Comparison of ENCODE assay signal across 1 cellular context in the genomic region with DNA sequence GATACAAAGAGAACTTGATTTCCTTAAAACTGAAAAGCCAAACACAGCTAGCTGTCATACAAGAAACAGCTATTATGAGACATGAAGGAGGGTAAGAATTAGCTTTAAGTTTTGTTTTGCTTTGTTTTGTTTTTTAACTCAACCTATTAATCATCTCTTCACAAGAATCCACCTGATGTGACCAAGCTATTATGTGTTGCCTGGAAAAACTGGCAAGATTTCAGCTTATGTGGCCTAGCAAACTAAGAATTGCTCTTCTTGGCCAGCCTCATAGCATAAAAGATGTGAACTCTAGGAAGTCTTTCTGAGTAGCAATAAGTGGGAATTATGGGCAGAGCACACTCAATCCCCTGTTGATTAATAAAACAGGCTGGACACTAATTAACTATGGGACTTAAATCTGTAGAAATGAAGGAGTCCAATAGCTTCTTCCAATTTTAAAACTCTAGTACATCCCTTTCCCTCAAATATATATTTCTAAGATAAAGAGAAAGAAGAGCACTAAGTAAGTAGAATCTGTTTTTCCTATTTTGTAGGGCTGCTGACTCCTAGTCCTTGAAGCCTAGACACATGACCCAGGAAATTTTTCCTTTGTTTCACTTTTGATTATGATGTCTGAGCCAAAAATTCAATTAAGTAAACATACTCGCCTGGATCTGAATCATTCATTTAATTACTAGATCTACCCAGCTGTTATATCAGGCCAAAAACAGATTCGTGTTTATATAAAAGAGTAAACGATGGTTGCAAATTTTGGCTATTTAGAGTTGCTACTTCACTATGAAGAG.
TF ChIP-seq lines count a peak whose summit lies in the region.

No MANE protein-coding gene starts in this region.

TF ChIP-seq in liver, 16 proteins besides CTCF, POLR2A, EP300 and RAD21 (continued from another document):
- TF ChIP-seq, protein P1, sequence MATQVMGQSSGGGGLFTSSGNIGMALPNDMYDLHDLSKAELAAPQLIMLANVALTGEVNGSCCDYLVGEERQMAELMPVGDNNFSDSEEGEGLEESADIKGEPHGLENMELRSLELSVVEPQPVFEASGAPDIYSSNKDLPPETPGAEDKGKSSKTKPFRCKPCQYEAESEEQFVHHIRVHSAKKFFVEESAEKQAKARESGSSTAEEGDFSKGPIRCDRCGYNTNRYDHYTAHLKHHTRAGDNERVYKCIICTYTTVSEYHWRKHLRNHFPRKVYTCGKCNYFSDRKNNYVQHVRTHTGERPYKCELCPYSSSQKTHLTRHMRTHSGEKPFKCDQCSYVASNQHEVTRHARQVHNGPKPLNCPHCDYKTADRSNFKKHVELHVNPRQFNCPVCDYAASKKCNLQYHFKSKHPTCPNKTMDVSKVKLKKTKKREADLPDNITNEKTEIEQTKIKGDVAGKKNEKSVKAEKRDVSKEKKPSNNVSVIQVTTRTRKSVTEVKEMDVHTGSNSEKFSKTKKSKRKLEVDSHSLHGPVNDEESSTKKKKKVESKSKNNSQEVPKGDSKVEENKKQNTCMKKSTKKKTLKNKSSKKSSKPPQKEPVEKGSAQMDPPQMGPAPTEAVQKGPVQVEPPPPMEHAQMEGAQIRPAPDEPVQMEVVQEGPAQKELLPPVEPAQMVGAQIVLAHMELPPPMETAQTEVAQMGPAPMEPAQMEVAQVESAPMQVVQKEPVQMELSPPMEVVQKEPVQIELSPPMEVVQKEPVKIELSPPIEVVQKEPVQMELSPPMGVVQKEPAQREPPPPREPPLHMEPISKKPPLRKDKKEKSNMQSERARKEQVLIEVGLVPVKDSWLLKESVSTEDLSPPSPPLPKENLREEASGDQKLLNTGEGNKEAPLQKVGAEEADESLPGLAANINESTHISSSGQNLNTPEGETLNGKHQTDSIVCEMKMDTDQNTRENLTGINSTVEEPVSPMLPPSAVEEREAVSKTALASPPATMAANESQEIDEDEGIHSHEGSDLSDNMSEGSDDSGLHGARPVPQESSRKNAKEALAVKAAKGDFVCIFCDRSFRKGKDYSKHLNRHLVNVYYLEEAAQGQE (IDR thresholded peaks at IDR 0.05), result no peak
- TF ChIP-seq JUND (IDR thresholded peaks at IDR 0.05), result no peak
- no peak for TF ChIP-seq EGR1 (IDR thresholded peaks at IDR 0.05; ENCODE audit: low read depth in 2 of 2)
- TF ChIP-seq TAF1 (conservative IDR thresholded peaks at IDR 0.05), result no peak
- no peak for TF ChIP-seq FOXA2 (IDR thresholded peaks at IDR 0.05)
- TF ChIP-seq YY1 (IDR thresholded peaks at IDR 0.05), result no peak
- no peak for TF ChIP-seq HNF4G (IDR thresholded peaks at IDR 0.05)
- no peak for TF ChIP-seq HNF4A (conservative IDR thresholded peaks at IDR 0.05)
- TF ChIP-seq ATF3 (IDR thresholded peaks at IDR 0.05), result no peak
- TF ChIP-seq RXRA (IDR thresholded peaks at IDR 0.05), result no peak
- no peak for TF ChIP-seq MAX (IDR thresholded peaks at IDR 0.05)
